In genomic region chr4:23485793-23486192, GRCh38 we compare ENCODE assay signal across 22 cellular contexts.
DNase-seq lines count a peak whose midpoint lies in the region; ATAC-seq, FAIRE-seq and TF ChIP-seq lines count a peak whose summit lies in the region.
"Had no signal": no experiment of that assay in that cellular context is flagged by ENCODE, and none has a peak within 500 bp of the region (broad histone marks: within the 10 kb centered on the region; RNA-seq: fewer than 3 reads in every experiment).

No MANE protein-coding gene starts in this region.

- H3K4me3 ChIP-seq in right atrium auricular region: no peak overlapping the region
- H3K4me3 ChIP-seq in endothelial cell of umbilical vein (replicated peaks in 1 of 3; ENCODE audit: insufficient read depth in 1 of 3, low read depth in 1 of 3, low read length in 3 of 3): no peak overlapping the region

- CTCF ChIA-PET in endothelial cell of umbilical vein (lab: Charles Lee): no interaction called here

- intact Hi-C loops in left cardiac atrium (cut with DNase I): no loop called here
- intact Hi-C loops in endothelial cell of umbilical vein (cut with micrococcal nuclease): no loop called here

- no peak for TF ChIP-seq CTCF in right atrium auricular region (IDR thresholded peaks at IDR 0.05)
- no peak for TF ChIP-seq CTCF in endothelial cell of umbilical vein (IDR thresholded peaks at IDR 0.05; ENCODE audit: extremely low read depth in 1 of 2, insufficient read depth in 1 of 2, low read depth in 1 of 2, low read length in 2 of 2)

- peak; percentile 44 for DNase-seq in left cardiac atrium
- no peak for DNase-seq in right atrium auricular region (ENCODE audit: low spot score)
- peak; percentile 17 for DNase-seq in RPMI7951 (ENCODE audit: low read depth)
- DNase-seq in endothelial cell of umbilical vein (ENCODE audit: low read depth, low spot score): peak; percentile 56
- DNase-seq in stimulated activated naive CD4-positive, alpha-beta T cell (lab: John Stamatoyannopoulos, UW): no peak
- DNase-seq in NCI-H1048 (lab: John Stamatoyannopoulos, UW): no peak
- no peak for DNase-seq in dermis blood vessel endothelial cell
- DNase-seq: AML-193, DMS79 treated with DMSO at 0.1 percent for 48 hours, H9, IMR-90, Kasumi-1, NCI-H1930, NCI-H345, NCI-H524 treated with DMSO at 0.1 percent for 48 hours, SHP77 treated with DMSO at 0.1 percent for 48 hours, SK-N-SH had no signal

- no peak overlapping the region for H3K9ac ChIP-seq in endothelial cell of umbilical vein (replicated peaks; ENCODE audit: extremely low read depth, insufficient read depth, low read length)
- H3K9ac ChIP-seq: SK-N-SH had no signal

- H3K36me3 ChIP-seq in right atrium auricular region (no peaks in the 10 kb centered on the region), endothelial cell of umbilical vein (ENCODE audit: control insufficient read depth in 2 of 2, extremely low read depth in 1 of 2, insufficient read depth in 2 of 2, low read length in 2 of 2) (no peaks in the 10 kb centered on the region)

- H3K27me3 ChIP-seq in right atrium auricular region: no peaks in the 10 kb centered on the region
- no peaks in the 10 kb centered on the region for H3K27me3 ChIP-seq in endothelial cell of umbilical vein (ENCODE audit: control insufficient read depth in 2 of 2, insufficient read depth in 2 of 2, low read length in 2 of 2)

- H3K4me1 ChIP-seq in right atrium auricular region (peaks cover 0 to 15% of the 10 kb centered on the region in 2 donors), endothelial cell of umbilical vein (ENCODE audit: control insufficient read depth, extremely low read depth, insufficient read depth, low read length) (no peaks in the 10 kb centered on the region)

- dilution Hi-C loops in endothelial cell of umbilical vein (cut with MboI; ENCODE audit: extremely low pct_ligation_motif_present, low sequenced_read_pairs): no loop called here

- H2AFZ ChIP-seq in endothelial cell of umbilical vein (ENCODE audit: low read depth, low read length): no peak overlapping the region

- no peak for TF ChIP-seq POLR2A in endothelial cell of umbilical vein (IDR thresholded peaks at IDR 0.05; ENCODE audit: low read depth, low read length)

- BruUV-seq in endothelial cell of umbilical vein (replicated peaks; lab: Mats Ljungman, UMichigan): no TSS peak

- H3K27ac ChIP-seq in right atrium auricular region (peak overlapping the region in 1 of 2 donors; percentile 25), endothelial cell of umbilical vein (ENCODE audit: insufficient read depth, low read depth, low read length) (no peak overlapping the region)
- H3K27ac ChIP-seq: C4-2B had no signal

- H3K9me3 ChIP-seq in right atrium auricular region (no peaks in the 10 kb centered on the region), endothelial cell of umbilical vein (replicated peaks; ENCODE audit: control insufficient read depth, insufficient read depth, low read length) (no peaks in the 10 kb centered on the region)

- no peak overlapping the region for H3K4me2 ChIP-seq in endothelial cell of umbilical vein (ENCODE audit: insufficient read depth, low read length)
- H3K4me2 ChIP-seq: SK-N-SH had no signal

- H3K9me1 ChIP-seq in endothelial cell of umbilical vein (replicated peaks; ENCODE audit: control insufficient read depth, extremely low read depth, insufficient read depth, low read length): no peaks in the 10 kb centered on the region

- POLR2A ChIA-PET in endothelial cell of umbilical vein (lab: Charles Lee): no interaction called here

- H4K20me1 ChIP-seq in endothelial cell of umbilical vein (replicated peaks; ENCODE audit: control insufficient read depth, extremely low read depth, insufficient read depth, low read length): no peaks in the 10 kb centered on the region

- ATAC-seq in left cardiac atrium (peak; percentile 40 to 81), GM19467 (IDR thresholded peaks at IDR 0.05; ENCODE audit: unreplicated experiment) (no peak)

- no peak for FAIRE-seq in endothelial cell of umbilical vein (lab: Jason Lieb, UNC)
- FAIRE-seq: D721Med, HTR-8/SVneo, RCC 7860 had no signal

- no peaks in the 10 kb centered on the region for H3K79me2 ChIP-seq in endothelial cell of umbilical vein (ENCODE audit: control insufficient read depth, insufficient read depth, low read length)

TF ChIP-seq in endothelial cell of umbilical vein, 7 proteins besides CTCF, POLR2A, EP300 and RAD21:
- TF ChIP-seq GATA2 (IDR thresholded peaks at IDR 0.05; ENCODE audit: insufficient read depth, insufficient read length, low read depth, low read length) (peak; percentile 61), MYC (IDR thresholded peaks at IDR 0.05; ENCODE audit: low read depth, low read length) (no peak)

Comparison
In these comparisons a context has a peak if more than half of its experiments do, and no peak if none do; other contexts are left out.
1. DNase-seq: peak in left cardiac atrium (single experiment), RPMI7951 (single experiment) and endothelial cell of umbilical vein (single experiment); none in right atrium auricular region (single experiment), stimulated activated naive CD4-positive, alpha-beta T cell (0 of 6), NCI-H1048 (single experiment) and dermis blood vessel endothelial cell (single experiment).